In the genomic region with DNA sequence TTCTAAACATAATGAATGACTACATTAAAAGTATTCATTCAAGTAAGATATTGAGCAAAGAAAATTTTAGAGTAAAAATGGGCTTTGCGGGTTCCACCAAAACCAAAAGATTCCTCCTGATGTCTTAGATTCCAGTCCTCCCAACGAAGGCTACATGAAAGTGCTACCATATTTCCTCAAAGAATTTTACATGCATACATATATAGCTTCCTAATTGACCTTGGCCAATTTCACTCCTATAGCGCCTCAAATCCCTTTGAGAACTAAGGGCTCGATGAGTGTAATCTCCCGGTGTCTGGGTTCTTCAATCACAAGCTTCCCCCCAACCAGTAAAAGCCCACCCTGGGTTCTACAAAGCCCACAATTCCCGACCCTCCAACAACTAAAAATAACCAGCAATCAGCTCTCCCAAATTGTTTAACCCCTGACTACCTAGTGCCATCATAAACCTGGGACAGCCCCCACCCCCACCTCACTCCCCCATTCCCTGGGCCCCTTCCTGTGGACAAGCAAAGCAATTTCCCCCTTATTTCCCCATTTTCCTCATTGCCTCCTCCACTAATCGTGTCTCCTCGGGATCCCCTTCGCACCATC, we compare ENCODE assay signal across 1 cellular context.
TF ChIP-seq lines count a peak whose summit lies in the region.

No MANE protein-coding gene starts in this region.

TF ChIP-seq in IMR-90, 13 proteins besides CTCF, POLR2A, EP300 and RAD21 (continued from another document):
- no peak for TF ChIP-seq MXI1 (IDR thresholded peaks at IDR 0.05; ENCODE audit: borderline replicate concordance, low read depth, low read length)
- no peak for TF ChIP-seq USF2 (IDR thresholded peaks at IDR 0.05; ENCODE audit: low read depth, low read length)
- TF ChIP-seq RCOR1 (IDR thresholded peaks at IDR 0.05; ENCODE audit: insufficient replicate concordance, low read length), result no peak
- TF ChIP-seq CHD1 (IDR thresholded peaks at IDR 0.05; ENCODE audit: low read depth, low read length), result no peak
TF ChIP-seq in IMR-90: peak in this region for 0.
